8 cellular contexts compared by ENCODE assay signal in genomic region chr15:78055923-78056713, GRCh38. TPM values are rescaled to one million over a fixed set of nuclear protein-coding genes. Genes with fewer than 3 reads are reported as not detected.
DNase-seq lines count a peak whose midpoint lies in the region; ATAC-seq, FAIRE-seq and TF ChIP-seq lines count a peak whose summit lies in the region.

No MANE protein-coding gene starts in this region.

- POLR2A ChIA-PET in AG04450 (lab: Yijun Ruan, JAX) (interaction anchor here (0.7 kb wide), 1 partner anchor 9 kb away, joined by 3 read pairs; no protein-coding TSS in a partner anchor), GM12878 (lab: Charles Lee) (interaction anchor here (0.7 to 2.3 kb wide), 4 partner anchors 10 to 27 kb away, joined by 3 to 6 read pairs (median 4); no protein-coding TSS in a partner anchor)

- CTCF ChIA-PET in AG04450 (lab: Charles Lee) (no interaction called here), GM12878 (lab: Yijun Ruan, JAX) (interaction anchor here (0.6 to 8.2 kb wide), 6 partner anchors 9 to 146 kb away, joined by 3 to 87 read pairs (median 4); no protein-coding TSS in a partner anchor)

- H3K27me3 Mint-ChIP-seq in progenitor cell of endocrine pancreas: peaks cover 7% of the 10 kb centered on the region

- no peaks in the 10 kb centered on the region for H4K20me1 ChIP-seq in GM12878 (ENCODE audit: control insufficient read depth, insufficient read depth)

- FAIRE-seq in GM12878 (lab: Jason Lieb, UNC) (no peak), GM12892 (lab: Jason Lieb, UNC) (no peak)

- no peaks in the 10 kb centered on the region for H3K36me3 Mint-ChIP-seq in progenitor cell of endocrine pancreas (ENCODE audit: insufficient read depth)

- WGBS in GM12878 (ENCODE audit: insufficient coverage, insufficient replicate concordance, low lambda C conversion rate, missing lambda C conversion rate): 42% methylated on average over 2 of the region's 2 CpGs
- WGBS in right lobe of liver (ENCODE audit: insufficient coverage, low coverage, low lambda C conversion rate, missing lambda C conversion rate): 0% methylated on average over 1 of the region's 2 CpGs

- no peak overlapping the region for H3K4me3 Mint-ChIP-seq in progenitor cell of endocrine pancreas (ENCODE audit: low read depth)

- no peak overlapping the region for H3K9ac ChIP-seq in GM12878 (ENCODE audit: control insufficient read depth, insufficient read depth, low read length)

- peaks cover 10% of the 10 kb centered on the region for H3K4me1 Mint-ChIP-seq in progenitor cell of endocrine pancreas (ENCODE audit: low read depth)

- H3K4me3 ChIP-seq in AG04450 (ENCODE audit: low read depth, low read length) (no peak overlapping the region), GM12878 (no peak overlapping the region), right lobe of liver (no peak overlapping the region)

- TF ChIP-seq CTCF in AG04450 (IDR thresholded peaks at IDR 0.05; ENCODE audit: low read depth, low read length) (no peak), GM12878 (IDR thresholded peaks at IDR 0.05 in 2 of 3, conservative IDR thresholded peaks at IDR 0.05 in 1 of 3; ENCODE audit: control insufficient read depth in 2 of 3, extremely low read depth in 1 of 3, insufficient read depth in 1 of 3, low read depth in 3 of 3, low read length in 3 of 3) (no peak), right lobe of liver (IDR thresholded peaks at IDR 0.05) (no peak), progenitor cell of endocrine pancreas (IDR thresholded peaks at IDR 0.05; ENCODE audit: unreplicated experiment) (no peak)

- H3K9me3 ChIP-seq in AG04450 (ENCODE audit: control insufficient read depth, insufficient read depth, low read length) (no peaks in the 10 kb centered on the region), GM12878 (replicated peaks; ENCODE audit: control insufficient read depth, insufficient read depth, low read length) (no peaks in the 10 kb centered on the region), right lobe of liver (no peaks in the 10 kb centered on the region)

- H3K27ac ChIP-seq in AG04450 (ENCODE audit: low read depth, low read length): peak overlapping the region; percentile 65
- peak overlapping the region; percentile 57 for H3K27ac ChIP-seq in GM12878 (ENCODE audit: control insufficient read depth, insufficient read depth)
- peak overlapping the region; percentile 49 to 79 (median 56) for H3K27ac ChIP-seq in right lobe of liver

- BruUV-seq in GM12878 (replicated peaks; lab: Mats Ljungman, UMichigan): no TSS peak

- peaks cover 5 to 10% of the 10 kb centered on the region in 2 experiments; a peak in 3 of 4 replicates for H3K36me3 ChIP-seq in GM12878 (ENCODE audit: control insufficient read depth in 2 of 2, insufficient read depth in 2 of 2, low read length in 1 of 2)
- no peaks in the 10 kb centered on the region for H3K36me3 ChIP-seq in right lobe of liver

- TF ChIP-seq EP300 in GM12878 (IDR thresholded peaks at IDR 0.05; ENCODE audit: borderline replicate concordance in 1 of 2, control insufficient read depth in 1 of 2, low read depth in 2 of 2, low read length in 2 of 2): no peak

- peaks cover 64% of the 10 kb centered on the region for H3K79me2 ChIP-seq in GM12878 (ENCODE audit: control insufficient read depth, insufficient read depth, low read length)

- in situ Hi-C loops in GM12878 (cut with MboI): no loop called here

- ATAC-seq in GM12878 (peak; percentile 43), right lobe of liver (peak; percentile 71 to 83 (median 80)), GM21737 (IDR thresholded peaks at IDR 0.05; ENCODE audit: unreplicated experiment) (no peak)

- DNase-seq in AG04450 (ENCODE audit: low read depth, low spot score): no peak
- DNase-seq in HuH-7 (ENCODE audit: low spot score): peak; percentile 69
- no peak for DNase-seq in GM12878 (ENCODE audit: low read depth, low spot score)
- peak; percentile 53 to 78 (median 65) for DNase-seq in right lobe of liver
- DNase-seq in stimulated activated CD4-positive, alpha-beta T cell treated with anti-CD3 and anti-CD28 coated beads, Interleukin-4, amount 100 ng/mL, for 24 hours: no peak
- no peak for DNase-seq in GM12892 (ENCODE audit: insufficient read length)
- DNase-seq in progenitor cell of endocrine pancreas (ENCODE audit: low spot score, unreplicated experiment): no peak

- intact Hi-C loops in GM12878 (cut with micrococcal nuclease; ENCODE audit: unreplicated experiment): no loop called here
- intact Hi-C loops in right lobe of liver (cut with DNase I): no loop called here

- H3K9me3 Mint-ChIP-seq in progenitor cell of endocrine pancreas (ENCODE audit: low read depth): no peaks in the 10 kb centered on the region

- no peak for TF ChIP-seq POLR2A in GM12878 (IDR thresholded peaks at IDR 0.05; ENCODE audit: low read depth, low read length)
- TF ChIP-seq POLR2A in right lobe of liver (IDR thresholded peaks at IDR 0.05): no peak
- TF ChIP-seq POLR2A in GM12892 (IDR thresholded peaks at IDR 0.05; ENCODE audit: low read depth, low read length): no peak

- H3K27me3 ChIP-seq in AG04450 (ENCODE audit: control insufficient read depth, insufficient read depth, low read length) (no peaks in the 10 kb centered on the region), GM12878 (replicated peaks in 1 of 2; ENCODE audit: control insufficient read depth in 2 of 2, insufficient read depth in 2 of 2, low read length in 1 of 2) (no peaks in the 10 kb centered on the region), right lobe of liver (no peaks in the 10 kb centered on the region)

- RAD21 ChIA-PET in GM12878 (lab: Charles Lee; ENCODE audit: unreplicated experiment): interaction anchor here (1.3 to 9.0 kb wide), 6 partner anchors 8 to 49 kb away, joined by 3 to 170 read pairs (median 5); no protein-coding TSS in a partner anchor

- H3K4me2 ChIP-seq in GM12878 (ENCODE audit: control insufficient read depth, insufficient read depth): peak overlapping the region; percentile 59

- no peak for TF ChIP-seq RAD21 in GM12878 (IDR thresholded peaks at IDR 0.05; ENCODE audit: insufficient read depth, low read depth, low read length)

- H3K4me1 ChIP-seq in GM12878 (ENCODE audit: control insufficient read depth, insufficient read depth, low read length) (peaks cover 69% of the 10 kb centered on the region), right lobe of liver (peaks cover 0 to 79% (median 38%) of the 10 kb centered on the region in 4 donors)

- H2AFZ ChIP-seq in GM12878 (ENCODE audit: control insufficient read depth, low read depth, low read length): no peak overlapping the region

- SMC1A ChIA-PET in GM12878 (lab: Charles Lee; ENCODE audit: uncharacterized antibody, unreplicated experiment): interaction anchor here (0.5 to 8.1 kb wide), 7 partner anchors 7 to 546 kb away, joined by 3 to 119 read pairs (median 8); no protein-coding TSS in a partner anchor

- no peak overlapping the region for H3K27ac Mint-ChIP-seq in progenitor cell of endocrine pancreas

TF ChIP-seq in GM12878, 131 proteins besides CTCF, POLR2A, EP300 and RAD21 (continues in another document):
- TF ChIP-seq EED (IDR thresholded peaks at IDR 0.05; ENCODE audit: low read depth): 0 out of 2 replicates have a peak, but pooled peaks have one; percentile 24

RNA-seq across cellular contexts. Expression of gene TBC1D2B, which starts 21.4 kb away (rescaled TPM):
- polyA plus RNA-seq in AG04450 (2011; rRNA removed) (42.0 and 42.5 TPM in 2 replicates), GM12878 (2011; rRNA removed) (53.4 and 75.9 TPM in 2 replicates), GM12878 (2014; fragmentation: Illumina TruSeq; extraction: Trizol) (22.7 and 26.1 TPM in 2 replicates), GM12878 (2014; fragmentation: Nextera tagmentation; extraction: Ambion mirVana) (1 to 10 TPM; 1.3 to 1.4 TPM), GM12878 (2014; rRNA removed) (22.4 and 25.6 TPM in 2 replicates), GM12878 (2016; fragmentation: Nextera tagmentation; extraction: Ambion mirVana) (1 to 10 TPM; 2.7 to 8.2 TPM)
- polyA minus RNA-seq in AG04450 (2011; rRNA and poly(A)+ RNA removed): 51.6 and 57.3 TPM in 2 replicates
- 172 and 173 TPM in 2 replicates for total RNA-seq in GM12878 (2013; cell fraction: nucleolus; rRNA removed)
- total RNA-seq in GM12878 (2014; rRNA removed) (18.4 and 21.9 TPM in 2 replicates), GM12878 (2014; rRNA removed; fragmentation: Illumina TruSeq; extraction: Trizol) (17.0 and 20.4 TPM in 2 replicates), GM12878 (2021) (27.0 and 28.7 TPM in 2 replicates), right lobe of liver (10 to 100 TPM; 23.7 to 81.4 (median 29.6) TPM), progenitor cell of endocrine pancreas (10.8 and 15.4 TPM in 2 replicates)
- polyA plus RNA-seq in GM12878 (2011; ENCODE audit: low read depth): 12.9 TPM
- polyA plus RNA-seq in GM12878 (2011; cell fraction: cytosol; rRNA removed): 38.8 and 40.0 TPM in 2 replicates
- 110 and 121 TPM in 2 replicates for polyA plus RNA-seq in GM12878 (2011; cell fraction: nucleus; rRNA removed)
- 17.9 and 21.2 TPM in 2 replicates for polyA plus RNA-seq in GM12878 (2012)
- polyA minus RNA-seq in GM12878 (2011; rRNA and poly(A)+ RNA removed): 50.3 and 51.8 TPM in 2 replicates
- 14.4 and 14.8 TPM in 2 replicates for polyA minus RNA-seq in GM12878 (2011; cell fraction: cytosol; rRNA and poly(A)+ RNA removed)
- polyA minus RNA-seq in GM12878 (2011; cell fraction: nucleus; rRNA and poly(A)+ RNA removed): 35.9 and 50.8 TPM in 2 replicates
- polyA plus RNA-seq in GM12892 (2012; ENCODE audit: missing spikeins): 17.2 TPM

RNA-seq across cellular contexts. Expression of gene SH2D7, which starts 36.2 kb away (rescaled TPM):
- polyA plus RNA-seq in AG04450 (2011; rRNA removed) (0.04 TPM in 1 of 2 replicates, not detected in the other), GM12878 (2011; rRNA removed) (not detected in 2 replicates), GM12878 (2014; fragmentation: Illumina TruSeq; extraction: Trizol) (0.04 TPM in 1 of 2 replicates, not detected in the other), GM12878 (2014; fragmentation: Nextera tagmentation; extraction: Ambion mirVana) (not detected), GM12878 (2014; rRNA removed) (not detected in 2 replicates), GM12878 (2016; fragmentation: Nextera tagmentation; extraction: Ambion mirVana) (not detected)
- polyA minus RNA-seq in AG04450 (2011; rRNA and poly(A)+ RNA removed): 0.14 TPM in 1 of 2 replicates, not detected in the other
- total RNA-seq in GM12878 (2013; cell fraction: nucleolus; rRNA removed): not detected in 2 replicates
- total RNA-seq in GM12878 (2014; rRNA removed) (0.06 TPM in 1 of 2 replicates, not detected in the other), GM12878 (2014; rRNA removed; fragmentation: Illumina TruSeq; extraction: Trizol) (not detected in 2 replicates), GM12878 (2021) (0.08 TPM in 1 of 2 replicates, not detected in the other), right lobe of liver (not detected), progenitor cell of endocrine pancreas (not detected in 2 replicates)
- polyA plus RNA-seq in GM12878 (2011; ENCODE audit: low read depth): not detected
- polyA plus RNA-seq in GM12878 (2011; cell fraction: cytosol; rRNA removed): not detected in 2 replicates
- polyA plus RNA-seq in GM12878 (2011; cell fraction: nucleus; rRNA removed): not detected in 2 replicates
- not detected in 2 replicates for polyA plus RNA-seq in GM12878 (2012)
- polyA minus RNA-seq in GM12878 (2011; rRNA and poly(A)+ RNA removed): 0.10 and 0.15 TPM in 2 replicates
- not detected in 2 replicates for polyA minus RNA-seq in GM12878 (2011; cell fraction: cytosol; rRNA and poly(A)+ RNA removed)
- 0.12 TPM in 1 of 2 replicates, not detected in the other for polyA minus RNA-seq in GM12878 (2011; cell fraction: nucleus; rRNA and poly(A)+ RNA removed)
- not detected for polyA plus RNA-seq in GM12892 (2012; ENCODE audit: missing spikeins)

Comparison
In these comparisons a context has a peak if more than half of its experiments do, and no peak if none do; other contexts are left out.
1. DNase-seq: peak in HuH-7 (single experiment) and right lobe of liver (3 of 3); none in AG04450 (single experiment), GM12878 (single experiment), stimulated activated CD4-positive, alpha-beta T cell treated with anti-CD3 and anti-CD28 coated beads, Interleukin-4, amount 100 ng/mL, for 24 hours (single experiment), GM12892 (single experiment) and progenitor cell of endocrine pancreas (single experiment).
2. Peak in every context shown above with its lines, with median percentiles within 50 percentile points of each other: H3K27ac ChIP-seq.